8 cellular contexts compared by ENCODE assay signal in the genomic region with DNA sequence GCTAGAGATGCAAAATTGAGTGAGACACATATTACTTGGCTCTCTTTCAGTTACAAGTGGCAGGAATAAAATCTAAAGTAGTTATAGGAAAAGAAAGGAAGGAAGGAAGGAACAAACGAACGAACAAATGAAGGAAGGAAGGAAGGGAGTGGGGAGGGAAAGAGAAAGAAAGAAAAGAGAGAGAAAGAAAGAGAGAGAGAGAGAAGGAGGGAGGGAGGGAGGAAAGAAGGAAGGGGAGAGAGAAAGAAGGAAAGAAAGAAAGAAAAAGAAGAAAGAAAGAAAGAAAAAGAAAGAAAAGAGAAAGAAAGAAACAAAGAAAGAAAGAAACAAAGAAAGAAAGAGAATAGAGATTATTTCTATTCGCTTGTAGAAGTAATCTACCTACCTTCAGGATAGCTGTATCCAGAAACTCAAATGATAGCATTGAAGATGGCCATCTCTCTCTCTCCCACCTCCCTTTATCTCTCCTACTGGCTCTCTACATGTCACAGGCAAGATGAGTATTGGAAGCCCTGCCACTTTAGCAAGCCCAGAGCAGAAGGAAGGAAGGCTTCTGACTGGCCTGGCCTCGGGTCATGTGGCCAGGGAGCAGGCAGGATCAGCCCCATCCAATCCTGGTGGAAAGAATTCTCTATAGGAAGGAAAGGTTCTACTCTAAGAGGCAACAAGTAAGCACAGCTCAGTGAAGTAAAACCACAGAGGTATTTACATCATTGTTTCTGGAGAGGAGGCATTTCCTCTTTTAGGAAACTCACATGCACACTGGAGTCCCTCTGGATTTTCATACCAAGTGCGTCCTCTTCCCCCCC.
DNase-seq lines count a peak whose midpoint lies in the region; ATAC-seq and TF ChIP-seq lines count a peak whose summit lies in the region.

No MANE protein-coding gene starts in this region.

- no peak for TF ChIP-seq CTCF in GM10266 (IDR thresholded peaks at IDR 0.05; ENCODE audit: control insufficient read depth, insufficient read depth, low read depth, missing control alignments)
- TF ChIP-seq CTCF in Loucy (conservative IDR thresholded peaks at IDR 0.05; ENCODE audit: low read length) = no peak

- H3K27me3 ChIP-seq in Loucy (ENCODE audit: insufficient read depth, low read length, poor library complexity, severe bottlenecking) = no peaks in the 10 kb centered on the region

- no peak overlapping the region for H3K4me2 ChIP-seq in Loucy (ENCODE audit: low read depth, low read length, poor library complexity, severe bottlenecking)

- H3K4me1 Mint-ChIP-seq in central memory CD8-positive, alpha-beta T cell = peaks cover 1% of the 10 kb centered on the region

- peaks cover 32% of the 10 kb centered on the region for H3K27me3 Mint-ChIP-seq in central memory CD8-positive, alpha-beta T cell

- H3K4me3 ChIP-seq in Loucy (ENCODE audit: low read length, poor library complexity, severe bottlenecking) = no peak overlapping the region

- no peak for ATAC-seq in central memory CD8-positive, alpha-beta T cell (replicated peaks; ENCODE audit: extremely low read depth, poor library complexity, severe bottlenecking)
- no peak for ATAC-seq in GM19452 (IDR thresholded peaks at IDR 0.05; ENCODE audit: unreplicated experiment)

- H3K79me2 ChIP-seq in Loucy (ENCODE audit: insufficient read depth, low read length) = no peaks in the 10 kb centered on the region

- no peaks in the 10 kb centered on the region for H3K36me3 Mint-ChIP-seq in central memory CD8-positive, alpha-beta T cell (ENCODE audit: insufficient read depth)

- H3K9me3 ChIP-seq in Loucy (ENCODE audit: insufficient read depth, low read depth, low read length) = no peaks in the 10 kb centered on the region

- DNase-seq in GM10266 (ENCODE audit: extremely low spot score) (peak; percentile 22), pons (ENCODE audit: low spot score) (peak; percentile 56), NCI-H1417 (lab: John Stamatoyannopoulos, UW) (no peak), Ammon's horn (ENCODE audit: low spot score) (no peak)
- no peak for DNase-seq in central memory CD8-positive, alpha-beta T cell (ENCODE audit: low spot score in 2 of 2)
- DNase-seq in stimulated activated naive CD4-positive, alpha-beta T cell (lab: John Stamatoyannopoulos, UW) = no peak

- H3K27ac Mint-ChIP-seq in central memory CD8-positive, alpha-beta T cell (ENCODE audit: low read depth) = peak overlapping the region; percentile 2

- no peaks in the 10 kb centered on the region for H3K9me3 Mint-ChIP-seq in central memory CD8-positive, alpha-beta T cell

- no peaks in the 10 kb centered on the region for H4K20me1 ChIP-seq in Loucy (ENCODE audit: insufficient read depth, low read length, poor library complexity, severe bottlenecking)

- H3K4me3 Mint-ChIP-seq in central memory CD8-positive, alpha-beta T cell = no peak overlapping the region

- H3K9ac ChIP-seq in Loucy (ENCODE audit: low read depth, low read length, poor library complexity, severe bottlenecking) = no peak overlapping the region

- no peaks in the 10 kb centered on the region for H3F3A ChIP-seq in Loucy (ENCODE audit: low read depth)

- 0 out of 2 replicates have a peak overlapping the region, but pooled peaks have one; percentile 10 for H2AFZ ChIP-seq in Loucy (ENCODE audit: low read length)

- no peaks in the 10 kb centered on the region for H3K36me3 ChIP-seq in Loucy (ENCODE audit: insufficient read depth, low read length)

- H3K4me1 ChIP-seq in Loucy (ENCODE audit: insufficient read depth, low read length, poor library complexity, severe bottlenecking) = peaks cover 8% of the 10 kb centered on the region

- H3K9me2 ChIP-seq in Loucy (replicated peaks; ENCODE audit: low read depth, low read length) = no peaks in the 10 kb centered on the region

Comparison
In these comparisons a context has a peak if more than half of its experiments do, and no peak if none do; other contexts are left out.
1. DNase-seq: peak in GM10266 (single experiment) and pons (single experiment); none in central memory CD8-positive, alpha-beta T cell (0 of 2), NCI-H1417 (0 of 3), Ammon's horn (single experiment) and stimulated activated naive CD4-positive, alpha-beta T cell (0 of 6).